1 cellular context compared by ENCODE assay signal in genomic region chr5:1214163-1214935, GRCh38.
TF ChIP-seq lines count a peak whose summit lies in the region.

No MANE protein-coding gene starts in this region.

TF ChIP-seq in WTC11, 78 proteins besides CTCF, POLR2A, EP300 and RAD21 (continued from another document):
- no peak for TF ChIP-seq CBFB (CRISPR knock-in tag; IDR thresholded peaks at IDR 0.05; ENCODE audit: low read depth)
